Comparison of ENCODE assay signal across 29 cellular contexts in genomic region chr13:19266979-19267378, GRCh38.
"Had no signal": no experiment of that assay in that cellular context is flagged by ENCODE, and none has a peak within 500 bp of the region (broad histone marks: within the 10 kb centered on the region; RNA-seq: fewer than 3 reads in every experiment).

No MANE protein-coding gene starts in this region.

- H3K4me3 Mint-ChIP-seq: activated CD4-positive, alpha-beta T cell treated with anti-CD3 and anti-CD28 coated beads, Interleukin-2, amount 10 ng/mL, durations not matched to agents 24 days and 14 days; activated CD8-positive, alpha-beta T cell treated with anti-CD3 and anti-CD28 coated beads for 36 hours; activated naive CD4-positive, alpha-beta T cell treated with anti-CD3 and anti-CD28 coated beads, Interleukin-2, amount 50 U/mL, for 24 hours; activated naive CD8-positive, alpha-beta T cell treated with anti-CD3 and anti-CD28 coated beads, Interleukin-2, amount 10 ng/mL, durations not matched to agents 7 days and 5 days; activated T-cell treated with anti-CD3 and anti-CD28 coated beads, Interleukin-2, amount 50 U/mL, for 72 hours; activated T-helper 17 cell treated with anti-CD3 and anti-CD28 coated beads, Interleukin-2, amount 50 U/mL, for 72 hours; T-helper 1 cell treated with Interleukin-12 subunit alpha and Interleukin-12 subunit beta and Interleukin-4 antibody, amounts not matched to agents 30 μg/mL and 1 μg/mL, for 36 hours; T-helper 2 cell treated with Interferon-gamma antibody and Interleukin-4, amounts not matched to agents 5 μg/mL and 100 μg/mL, for 36 hours had no signal

- ATAC-seq: activated CD8-positive, alpha-beta T cell treated with anti-CD3 and anti-CD28 coated beads for 36 hours; activated T-cell treated with anti-CD3 and anti-CD28 coated beads, Interleukin-2, amount 50 U/mL, for 72 hours; activated T-helper 17 cell treated with anti-CD3 and anti-CD28 coated beads, Interleukin-2, amount 50 U/mL, for 72 hours; body of pancreas; PC-3; Right ventricle myocardium inferior had no signal

- H3K27ac ChIP-seq: body of pancreas, breast epithelium, Peyer's patch, RWPE1 had no signal

- H3K9me3 Mint-ChIP-seq: activated CD8-positive, alpha-beta T cell treated with anti-CD3 and anti-CD28 coated beads for 36 hours; activated naive CD4-positive, alpha-beta T cell treated with anti-CD3 and anti-CD28 coated beads, Interleukin-2, amount 50 U/mL, for 24 hours; T-helper 1 cell treated with Interleukin-12 subunit alpha and Interleukin-12 subunit beta and Interleukin-4 antibody, amounts not matched to agents 30 μg/mL and 1 μg/mL, for 36 hours had no signal

- H3K27ac Mint-ChIP-seq: activated CD4-positive, alpha-beta T cell treated with anti-CD3 and anti-CD28 coated beads, Interleukin-2, amount 10 ng/mL, durations not matched to agents 24 days and 14 days; activated CD8-positive, alpha-beta T cell treated with anti-CD3 and anti-CD28 coated beads for 36 hours; activated naive CD4-positive, alpha-beta T cell treated with anti-CD3 and anti-CD28 coated beads, Interleukin-2, amount 50 U/mL, for 24 hours; activated naive CD8-positive, alpha-beta T cell treated with anti-CD3 and anti-CD28 coated beads, Interleukin-2, amount 10 ng/mL, durations not matched to agents 7 days and 5 days; activated T-cell treated with anti-CD3 and anti-CD28 coated beads, Interleukin-2, amount 50 U/mL, for 72 hours; activated T-helper 17 cell treated with anti-CD3 and anti-CD28 coated beads, Interleukin-2, amount 50 U/mL, for 72 hours; T-helper 1 cell treated with Interleukin-12 subunit alpha and Interleukin-12 subunit beta and Interleukin-4 antibody, amounts not matched to agents 30 μg/mL and 1 μg/mL, for 36 hours; T-helper 2 cell treated with Interferon-gamma antibody and Interleukin-4, amounts not matched to agents 5 μg/mL and 100 μg/mL, for 36 hours had no signal

- H3K27me3 Mint-ChIP-seq: activated CD4-positive, alpha-beta T cell treated with anti-CD3 and anti-CD28 coated beads, Interleukin-2, amount 10 ng/mL, durations not matched to agents 24 days and 14 days; activated naive CD8-positive, alpha-beta T cell treated with anti-CD3 and anti-CD28 coated beads, Interleukin-2, amount 10 ng/mL, durations not matched to agents 7 days and 5 days had no signal

- H3K36me3 ChIP-seq: breast epithelium, MG63, Peyer's patch had no signal

- H3K4me1 Mint-ChIP-seq: activated CD4-positive, alpha-beta T cell treated with anti-CD3 and anti-CD28 coated beads, Interleukin-2, amount 10 ng/mL, durations not matched to agents 24 days and 14 days; activated naive CD4-positive, alpha-beta T cell treated with anti-CD3 and anti-CD28 coated beads, Interleukin-2, amount 50 U/mL, for 24 hours; activated naive CD8-positive, alpha-beta T cell treated with anti-CD3 and anti-CD28 coated beads, Interleukin-2, amount 10 ng/mL, durations not matched to agents 7 days and 5 days; activated T-helper 17 cell treated with anti-CD3 and anti-CD28 coated beads, Interleukin-2, amount 50 U/mL, for 72 hours had no signal

- H3K27me3 ChIP-seq: body of pancreas, breast epithelium, MG63, Peyer's patch had no signal

- H3K4me3 ChIP-seq: body of pancreas, breast epithelium, MG63, Peyer's patch had no signal

- H3K9me3 ChIP-seq: body of pancreas, breast epithelium, MG63, Peyer's patch had no signal

- DNase-seq: activated CD4-positive, alpha-beta T cell treated with anti-CD3 and anti-CD28 coated beads, Interleukin-2, amount 10 ng/mL, durations not matched to agents 24 days and 14 days; activated CD4-positive, alpha-beta T cell treated with anti-CD3 and anti-CD28 coated beads, Interleukin-2, amount 50 U/mL, for 4 hours; activated CD8-positive, alpha-beta T cell treated with anti-CD3 and anti-CD28 coated beads for 36 hours; activated effector memory CD4-positive, alpha-beta T cell treated with anti-CD3 and anti-CD28 coated beads, Interleukin-2, amount 50 U/mL, for 16 hours; activated naive CD4-positive, alpha-beta T cell treated with Interleukin-2 at 50 U/mL for 16 hours; activated naive CD8-positive, alpha-beta T cell treated with anti-CD3 and anti-CD28 coated beads, Interleukin-2, amount 10 ng/mL, durations not matched to agents 7 days and 5 days; activated T-cell treated with anti-CD3 and anti-CD28 coated beads, Interleukin-2, amount 50 U/mL, for 1 hour; activated T-cell treated with anti-CD3 and anti-CD28 coated beads, Interleukin-2, amount 50 U/mL, for 72 hours; body of pancreas; Karpas-422; MG63; NCI-H1048; NCI-H1105 treated with DMSO at 0.1 percent for 48 hours; NCI-H1436; NCI-H1694 treated with DMSO at 0.1 percent for 48 hours; NCI-H2029; NCI-H345; NCI-H524 treated with DMSO at 0.1 percent for 48 hours; NK-92 treated with Interleukin-12 subunit alpha and Interleukin-12 subunit beta, amount 100 ng/mL, for 24 hours; PC-3; Peyer's patch; SIG-M5 had no signal

- H3K36me3 Mint-ChIP-seq: activated naive CD4-positive, alpha-beta T cell treated with anti-CD3 and anti-CD28 coated beads, Interleukin-2, amount 50 U/mL, for 24 hours; activated naive CD8-positive, alpha-beta T cell treated with anti-CD3 and anti-CD28 coated beads, Interleukin-2, amount 10 ng/mL, durations not matched to agents 7 days and 5 days had no signal

- H3K4me1 ChIP-seq: body of pancreas, breast epithelium, Peyer's patch had no signal
